Comparison of ENCODE assay signal across 22 cellular contexts in the genomic region with DNA sequence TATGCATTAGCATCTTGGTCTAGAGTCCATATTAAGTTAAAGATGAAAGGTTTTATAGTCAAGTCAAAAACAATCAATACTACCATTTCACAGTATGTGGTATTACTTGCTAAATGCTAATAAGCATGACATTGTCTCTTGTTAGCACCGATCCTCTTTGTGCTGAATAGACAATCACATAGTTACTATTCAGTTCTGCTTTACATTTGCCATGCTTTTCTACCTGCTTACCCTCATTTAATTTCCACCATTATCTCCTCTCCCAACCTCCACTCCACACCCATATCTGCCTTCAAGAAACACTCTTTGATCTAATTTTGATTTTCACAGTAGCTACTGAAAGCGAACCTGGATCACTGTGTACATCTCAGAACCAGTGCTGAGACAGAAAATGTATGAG.
"Had no signal": no experiment of that assay in that cellular context is flagged by ENCODE, and none has a peak within 500 bp of the region (broad histone marks: within the 10 kb centered on the region; RNA-seq: fewer than 3 reads in every experiment).

No MANE protein-coding gene starts in this region.

- H3K9me3 Mint-ChIP-seq: activated naive CD4-positive, alpha-beta T cell treated with anti-CD3 and anti-CD28 coated beads, Interleukin-2, amount 10 ng/mL, durations not matched to agents 7 days and 5 days; activated T-cell treated with anti-CD3 and anti-CD28 coated beads, Interleukin-2, amount 50 U/mL, for 72 hours; effector memory CD8-positive, alpha-beta T cell; nephron progenitor cell; stimulated activated naive CD8-positive, alpha-beta T cell treated with anti-CD3 and anti-CD28 coated beads, Interleukin-15, Interleukin-2, amounts not matched to agents 100 ng/mL and 50 ng/mL, for 24 hours; type B pancreatic cell; WTC11 had no signal

- H3K9me3 ChIP-seq: esophagus squamous epithelium, gastrocnemius medialis, right lobe of liver, testis, vagina had no signal

- ATAC-seq: effector memory CD8-positive, alpha-beta T cell; gastrocnemius medialis; WTC11 had no signal

- H3K4me1 ChIP-seq: testis had no signal

- H3K27me3 ChIP-seq: esophagus squamous epithelium, gastrocnemius medialis, right lobe of liver, testis, vagina had no signal

- H3K36me3 ChIP-seq: cardiac muscle cell, esophagus squamous epithelium, gastrocnemius medialis, right lobe of liver, vagina had no signal

- H3K27ac ChIP-seq: cardiac muscle cell, esophagus squamous epithelium, gastrocnemius medialis, testis, vagina had no signal

- H3K36me3 Mint-ChIP-seq: type B pancreatic cell, WTC11 had no signal

- H3K27ac Mint-ChIP-seq: activated naive CD4-positive, alpha-beta T cell treated with anti-CD3 and anti-CD28 coated beads, Interleukin-2, amount 10 ng/mL, durations not matched to agents 7 days and 5 days; activated T-cell treated with anti-CD3 and anti-CD28 coated beads, Interleukin-2, amount 50 U/mL, for 72 hours; nephron progenitor cell; type B pancreatic cell; WTC11 had no signal

- H3K4me3 Mint-ChIP-seq: activated naive CD4-positive, alpha-beta T cell treated with anti-CD3 and anti-CD28 coated beads, Interleukin-2, amount 10 ng/mL, durations not matched to agents 7 days and 5 days; activated T-cell treated with anti-CD3 and anti-CD28 coated beads, Interleukin-2, amount 50 U/mL, for 72 hours; effector memory CD8-positive, alpha-beta T cell; nephron progenitor cell; stimulated activated naive CD8-positive, alpha-beta T cell treated with anti-CD3 and anti-CD28 coated beads, Interleukin-15, Interleukin-2, amounts not matched to agents 100 ng/mL and 50 ng/mL, for 24 hours; type B pancreatic cell; WTC11 had no signal

- DNase-seq: activated CD4-positive, alpha-beta T cell treated with anti-CD3 and anti-CD28 coated beads, Interleukin-2, amount 50 U/mL, for 4 hours; activated effector memory CD4-positive, alpha-beta T cell treated with anti-CD3 and anti-CD28 coated beads, Interleukin-2, amount 50 U/mL, for 16 hours; activated naive CD4-positive, alpha-beta T cell treated with anti-CD3 and anti-CD28 coated beads, Interleukin-2, amount 10 ng/mL, durations not matched to agents 7 days and 5 days; activated T-cell treated with anti-CD3 and anti-CD28 coated beads, Interleukin-2, amount 50 U/mL, for 72 hours; amygdala; effector memory CD8-positive, alpha-beta T cell; esophagus squamous epithelium; gastrocnemius medialis; head of caudate nucleus; nephron progenitor cell; occipital lobe; posterior cingulate gyrus; right lobe of liver; stimulated activated CD4-positive, alpha-beta T cell treated with anti-CD3 and anti-CD28 coated beads, Interleukin-1b, Interleukin-23, amount 100 ng/mL, for 48 hours; T-helper 9 cell; testis had no signal

- H3K27me3 Mint-ChIP-seq: activated naive CD4-positive, alpha-beta T cell treated with anti-CD3 and anti-CD28 coated beads, Interleukin-2, amount 10 ng/mL, durations not matched to agents 7 days and 5 days; effector memory CD8-positive, alpha-beta T cell; stimulated activated naive CD8-positive, alpha-beta T cell treated with anti-CD3 and anti-CD28 coated beads, Interleukin-15, Interleukin-2, amounts not matched to agents 100 ng/mL and 50 ng/mL, for 24 hours; type B pancreatic cell had no signal

- H3K4me3 ChIP-seq: cardiac muscle cell, esophagus squamous epithelium, gastrocnemius medialis, right lobe of liver, skin epidermis, testis, vagina had no signal
